In genomic region chr12:124196236-124196635, GRCh38 we compare ENCODE assay signal across 35 cellular contexts.
"Had no signal": no experiment of that assay in that cellular context is flagged by ENCODE, and none has a peak within 500 bp of the region (broad histone marks: within the 10 kb centered on the region; RNA-seq: fewer than 3 reads in every experiment).

No MANE protein-coding gene starts in this region.

- ATAC-seq: activated CD8-positive, alpha-beta T cell treated with anti-CD3 and anti-CD28 coated beads for 36 hours; activated naive CD4-positive, alpha-beta T cell treated with anti-CD3 and anti-CD28 coated beads, Interleukin-2, amount 50 U/mL, for 72 hours; activated T-cell treated with anti-CD3 and anti-CD28 coated beads, Interleukin-2, amount 50 U/mL, for 4 hours; activated T-cell treated with anti-CD3 and anti-CD28 coated beads, Interleukin-2, amount 50 U/mL, for 72 hours; activated T-helper 17 cell treated with anti-CD3 and anti-CD28 coated beads, Interleukin-2, amount 50 U/mL, for 72 hours; body of pancreas had no signal

- H3K4me3 ChIP-seq: adrenal gland, body of pancreas, breast epithelium had no signal

- DNase-seq: activated B cell treated with CpG ODN at 0.5 μM for 24 hours; activated CD4-positive, alpha-beta memory T cell treated with anti-CD3 and anti-CD28 coated beads for 36 hours; activated CD4-positive, alpha-beta T cell treated with anti-CD3 and anti-CD28 coated beads for 4 hours; activated CD4-positive, alpha-beta T cell treated with anti-CD3 and anti-CD28 coated beads, Interleukin-2, amount 10 ng/mL, durations not matched to agents 24 days and 14 days; activated CD4-positive, alpha-beta T cell treated with anti-CD3 and anti-CD28 coated beads, Interleukin-2, amount 50 U/mL, for 1 hour; activated CD4-positive, alpha-beta T cell treated with anti-CD3 and anti-CD28 coated beads, Interleukin-2, amount 50 U/mL, for 4 hours; activated CD4-positive, CD25-positive, alpha-beta regulatory T cell treated with anti-CD3 and anti-CD28 coated beads, Interleukin-2, amount 50 U/mL, for 72 hours; activated CD8-positive, alpha-beta memory T cell treated with anti-CD3 and anti-CD28 coated beads, Interleukin-2, amount 50 U/mL, for 4 hours; activated CD8-positive, alpha-beta T cell treated with anti-CD3 and anti-CD28 coated beads for 36 hours; activated effector memory CD4-positive, alpha-beta T cell treated with anti-CD3 and anti-CD28 coated beads, Interleukin-2, amount 50 U/mL, for 16 hours; activated gamma-delta T cell treated with Interleukin-2 at 50 U/mL for 16 hours; activated naive CD4-positive, alpha-beta T cell; activated naive CD4-positive, alpha-beta T cell treated with anti-CD3 and anti-CD28 coated beads for 36 hours; activated naive CD4-positive, alpha-beta T cell treated with anti-CD3 and anti-CD28 coated beads, Interleukin-2, amount 50 U/mL, for 16 hours; activated naive CD8-positive, alpha-beta T cell treated with anti-CD3 and anti-CD28 coated beads for 36 hours; activated T-cell treated with anti-CD3 and anti-CD28 coated beads for 4 hours; activated T-cell treated with anti-CD3 and anti-CD28 coated beads, Interleukin-2, amount 50 U/mL, for 1 hour; activated T-cell treated with anti-CD3 and anti-CD28 coated beads, Interleukin-2, amount 50 U/mL, for 4 hours; activated T-cell treated with anti-CD3 and anti-CD28 coated beads, Interleukin-2, amount 50 U/mL, for 72 hours; adrenal gland; amniotic stem cell; aorta; body of pancreas; brain microvascular endothelial cell; central memory CD4-positive, alpha-beta T cell; T-helper 2 cell; T-helper 9 cell had no signal

- H3K36me3 Mint-ChIP-seq: activated CD4-positive, alpha-beta memory T cell treated with anti-CD3 and anti-CD28 coated beads for 36 hours; activated naive CD8-positive, alpha-beta T cell treated with anti-CD3 and anti-CD28 coated beads for 36 hours had no signal

- H3K36me3 ChIP-seq: adrenal gland, brain microvascular endothelial cell, breast epithelium had no signal

- H3K4me1 ChIP-seq: adrenal gland, body of pancreas, breast epithelium had no signal

- H3K27me3 ChIP-seq: adrenal gland, body of pancreas, brain microvascular endothelial cell, breast epithelium had no signal

- H3K4me3 Mint-ChIP-seq: activated B cell treated with CpG ODN at 0.5 μM for 24 hours; activated CD4-positive, alpha-beta memory T cell treated with anti-CD3 and anti-CD28 coated beads for 36 hours; activated CD4-positive, alpha-beta T cell treated with anti-CD3 and anti-CD28 coated beads, Interleukin-2, amount 10 ng/mL, durations not matched to agents 24 days and 14 days; activated CD8-positive, alpha-beta T cell treated with anti-CD3 and anti-CD28 coated beads for 36 hours; activated naive CD4-positive, alpha-beta T cell treated with anti-CD3 and anti-CD28 coated beads for 36 hours; activated naive CD8-positive, alpha-beta T cell treated with anti-CD3 and anti-CD28 coated beads for 36 hours; activated T-cell treated with anti-CD3 and anti-CD28 coated beads, Interleukin-2, amount 50 U/mL, for 4 hours; activated T-cell treated with anti-CD3 and anti-CD28 coated beads, Interleukin-2, amount 50 U/mL, for 72 hours; activated T-helper 1 cell treated with anti-CD3 and anti-CD28 coated beads, Interleukin-12 subunit alpha, Interleukin-12 subunit beta, Interleukin-2, Interleukin-4 antibody, amounts not matched to agents 30 ng/mL and 10 ng/mL and 1 ng/mL, durations not matched to agents 14 hours and 24 hours and 36 hours; activated T-helper 17 cell treated with anti-CD3 and anti-CD28 coated beads, Interleukin-2, amount 50 U/mL, for 72 hours; T-helper 1 cell treated with Interleukin-12 subunit alpha and Interleukin-12 subunit beta and Interleukin-4 antibody, amounts not matched to agents 30 μg/mL and 1 μg/mL, for 36 hours; T-helper 2 cell treated with Interferon-gamma antibody and Interleukin-4, amounts not matched to agents 5 μg/mL and 100 μg/mL, for 36 hours had no signal

- H3K27ac Mint-ChIP-seq: activated B cell treated with CpG ODN at 0.5 μM for 24 hours; activated CD4-positive, alpha-beta memory T cell treated with anti-CD3 and anti-CD28 coated beads for 36 hours; activated CD4-positive, alpha-beta T cell treated with anti-CD3 and anti-CD28 coated beads, Interleukin-2, amount 10 ng/mL, durations not matched to agents 24 days and 14 days; activated CD8-positive, alpha-beta T cell treated with anti-CD3 and anti-CD28 coated beads for 36 hours; activated naive CD4-positive, alpha-beta T cell treated with anti-CD3 and anti-CD28 coated beads for 36 hours; activated naive CD4-positive, alpha-beta T cell treated with anti-CD3 and anti-CD28 coated beads, Interleukin-2, amount 50 U/mL, for 72 hours; activated naive CD8-positive, alpha-beta T cell treated with anti-CD3 and anti-CD28 coated beads for 36 hours; activated T-cell treated with anti-CD3 and anti-CD28 coated beads, Interleukin-2, amount 50 U/mL, for 72 hours; activated T-helper 1 cell treated with anti-CD3 and anti-CD28 coated beads, Interleukin-12 subunit alpha, Interleukin-12 subunit beta, Interleukin-2, Interleukin-4 antibody, amounts not matched to agents 30 ng/mL and 10 ng/mL and 1 ng/mL, durations not matched to agents 14 hours and 24 hours and 36 hours; activated T-helper 17 cell treated with anti-CD3 and anti-CD28 coated beads, Interleukin-2, amount 50 U/mL, for 72 hours; T-helper 1 cell treated with Interleukin-12 subunit alpha and Interleukin-12 subunit beta and Interleukin-4 antibody, amounts not matched to agents 30 μg/mL and 1 μg/mL, for 36 hours; T-helper 2 cell treated with Interferon-gamma antibody and Interleukin-4, amounts not matched to agents 5 μg/mL and 100 μg/mL, for 36 hours had no signal

- H3K27ac ChIP-seq: adrenal gland, body of pancreas, brain microvascular endothelial cell, breast epithelium had no signal

- FAIRE-seq: astrocyte, TTC549 had no signal

- H3K4me1 Mint-ChIP-seq: activated B cell treated with CpG ODN at 0.5 μM for 24 hours; activated naive CD8-positive, alpha-beta T cell treated with anti-CD3 and anti-CD28 coated beads for 36 hours; activated T-helper 17 cell treated with anti-CD3 and anti-CD28 coated beads, Interleukin-2, amount 50 U/mL, for 72 hours had no signal

- H3K9me3 ChIP-seq: adrenal gland, breast epithelium had no signal

- H3K27me3 Mint-ChIP-seq: activated CD4-positive, alpha-beta T cell treated with anti-CD3 and anti-CD28 coated beads, Interleukin-2, amount 10 ng/mL, durations not matched to agents 24 days and 14 days had no signal
